In genomic region chr5:81820315-81820636, GRCh38 we compare ENCODE assay signal across 26 cellular contexts.
A peak's percentile ranks its signal among the peaks of the same experiment; 100 is the strongest.
DNase-seq lines count a peak whose midpoint lies in the region; ATAC-seq, FAIRE-seq and TF ChIP-seq lines count a peak whose summit lies in the region.
"Had no signal": no experiment of that assay in that cellular context is flagged by ENCODE, and none has a peak within 500 bp of the region (broad histone marks: within the 10 kb centered on the region; RNA-seq: fewer than 3 reads in every experiment).

No MANE protein-coding gene starts in this region.

- H3K4me1 Mint-ChIP-seq in activated T-helper 17 cell treated with anti-CD3 and anti-CD28 coated beads, Interleukin-2, amount 50 U/mL, for 72 hours, result peaks cover 27% of the 10 kb centered on the region
- peaks cover 24% of the 10 kb centered on the region for H3K4me1 Mint-ChIP-seq in nephron

- no peak overlapping the region for H3K4me3 Mint-ChIP-seq in activated T-helper 17 cell treated with anti-CD3 and anti-CD28 coated beads, Interleukin-2, amount 50 U/mL, for 72 hours
- H3K4me3 Mint-ChIP-seq in nephron, result no peak overlapping the region
- H3K4me3 Mint-ChIP-seq: activated naive CD4-positive, alpha-beta T cell treated with anti-CD3 and anti-CD28 coated beads, Interleukin-2, amount 50 U/mL, for 24 hours; brain; IgD-negative memory B cell; stimulated activated naive CD8-positive, alpha-beta T cell treated with anti-CD3 and anti-CD28 coated beads, Interleukin-15, amount 100 ng/mL, for 72 hours had no signal

- H3K9ac ChIP-seq in DND-41 (ENCODE audit: low read depth, low read length), result no peak overlapping the region
- H3K9ac ChIP-seq: GM23248 had no signal

- H3K9me3 ChIP-seq in A549 (no peaks in the 10 kb centered on the region), DND-41 (ENCODE audit: insufficient read depth, low read length, severe bottlenecking) (no peaks in the 10 kb centered on the region)
- H3K9me3 ChIP-seq: heart right ventricle, spleen, uterus had no signal

- no peaks in the 10 kb centered on the region for H3K36me3 ChIP-seq in DND-41 (ENCODE audit: insufficient read depth, low read length)
- H3K36me3 ChIP-seq: heart right ventricle, spleen, uterus had no signal

- no peak overlapping the region for H3K4me3 ChIP-seq in A549
- no peak overlapping the region for H3K4me3 ChIP-seq in DND-41 (ENCODE audit: low read depth in 1 of 2, low read length in 2 of 2)
- H3K4me3 ChIP-seq in dorsolateral prefrontal cortex, result no peak overlapping the region
- H3K4me3 ChIP-seq: GM23248, heart right ventricle, spleen, uterus had no signal

- ATAC-seq in A549 (no peak; a peak in 1 of 6 replicates), DND-41 (ENCODE audit: insufficient read depth, low read depth) (no peak), HG02870 (IDR thresholded peaks at IDR 0.05; ENCODE audit: unreplicated experiment) (no peak), GM18868 (IDR thresholded peaks at IDR 0.05; ENCODE audit: unreplicated experiment) (no peak)
- ATAC-seq in activated T-helper 17 cell treated with anti-CD3 and anti-CD28 coated beads, Interleukin-2, amount 50 U/mL, for 72 hours (replicated peaks), result no peak
- ATAC-seq: stimulated activated naive CD8-positive, alpha-beta T cell treated with anti-CD3 and anti-CD28 coated beads, Interleukin-15, amount 100 ng/mL, for 72 hours had no signal

- POLR2A ChIA-PET in A549 (lab: Yijun Ruan, JAX), result interaction anchor here (1.0 kb wide), 1 partner anchor 69 kb away, joined by 3 read pairs; no protein-coding TSS in a partner anchor

- H3K27me3 ChIP-seq in DND-41 (ENCODE audit: insufficient read depth, low read length, poor library complexity), result no peaks in the 10 kb centered on the region
- H3K27me3 ChIP-seq in dorsolateral prefrontal cortex, result no peaks in the 10 kb centered on the region
- H3K27me3 ChIP-seq: heart right ventricle, spleen, uterus had no signal

- H3K4me2 ChIP-seq in A549, result peak overlapping the region; percentile 55
- H3K4me2 ChIP-seq in DND-41 (ENCODE audit: insufficient read depth, low read length), result no peak overlapping the region

- H3K27me3 Mint-ChIP-seq in activated T-helper 17 cell treated with anti-CD3 and anti-CD28 coated beads, Interleukin-2, amount 50 U/mL, for 72 hours, result no peaks in the 10 kb centered on the region
- H3K27me3 Mint-ChIP-seq in nephron (ENCODE audit: low read depth), result no peaks in the 10 kb centered on the region
- H3K27me3 Mint-ChIP-seq: activated naive CD4-positive, alpha-beta T cell treated with anti-CD3 and anti-CD28 coated beads, Interleukin-2, amount 50 U/mL, for 24 hours; IgD-negative memory B cell; stimulated activated naive CD8-positive, alpha-beta T cell treated with anti-CD3 and anti-CD28 coated beads, Interleukin-15, amount 100 ng/mL, for 72 hours had no signal

- CTCF ChIA-PET in A549 (lab: Yijun Ruan, JAX), result no interaction called here

- TF ChIP-seq RAD21 in A549 (conservative IDR thresholded peaks at IDR 0.05 in 1 of 2, IDR thresholded peaks at IDR 0.05 in 1 of 2), result no peak

- no peaks in the 10 kb centered on the region for H3K79me2 ChIP-seq in DND-41 (ENCODE audit: insufficient read depth, low read length)

- H4K20me1 ChIP-seq in DND-41 (ENCODE audit: insufficient read depth, low read length), result no peaks in the 10 kb centered on the region

- no peaks in the 10 kb centered on the region for H3K9me3 Mint-ChIP-seq in activated T-helper 17 cell treated with anti-CD3 and anti-CD28 coated beads, Interleukin-2, amount 50 U/mL, for 72 hours
- H3K9me3 Mint-ChIP-seq in nephron, result peaks cover 3% of the 10 kb centered on the region
- H3K9me3 Mint-ChIP-seq: activated naive CD4-positive, alpha-beta T cell treated with anti-CD3 and anti-CD28 coated beads, Interleukin-2, amount 50 U/mL, for 24 hours; activated T-helper 2 cell treated with anti-CD3 and anti-CD28 coated beads, Interferon-gamma antibody, Interleukin-2, Interleukin-4, amounts not matched to agents 10 μg/mL and 5 μg/mL and 100 μg/mL, durations not matched to agents 14 hours and 24 hours and 36 hours; IgD-negative memory B cell had no signal

- no peaks in the 10 kb centered on the region for H3K36me3 Mint-ChIP-seq in activated T-helper 17 cell treated with anti-CD3 and anti-CD28 coated beads, Interleukin-2, amount 50 U/mL, for 72 hours (ENCODE audit: low read depth)
- H3K36me3 Mint-ChIP-seq in nephron (ENCODE audit: low read depth), result no peaks in the 10 kb centered on the region
- H3K36me3 Mint-ChIP-seq: activated naive CD4-positive, alpha-beta T cell treated with anti-CD3 and anti-CD28 coated beads, Interleukin-2, amount 50 U/mL, for 24 hours; brain; CD14-positive monocyte; IgD-negative memory B cell had no signal

- TF ChIP-seq POLR2A in A549 (IDR thresholded peaks at IDR 0.05; ENCODE audit: low read length), result no peak

- H3K27ac Mint-ChIP-seq in activated T-helper 17 cell treated with anti-CD3 and anti-CD28 coated beads, Interleukin-2, amount 50 U/mL, for 72 hours, result peak overlapping the region; percentile 12
- H3K27ac Mint-ChIP-seq in nephron, result peak overlapping the region in 2 of 3 experiments; percentile 43 to 78
- H3K27ac Mint-ChIP-seq: activated T-helper 2 cell treated with anti-CD3 and anti-CD28 coated beads, Interferon-gamma antibody, Interleukin-2, Interleukin-4, amounts not matched to agents 10 μg/mL and 5 μg/mL and 100 μg/mL, durations not matched to agents 14 hours and 24 hours and 36 hours had no signal

- TF ChIP-seq EP300 in A549 (IDR thresholded peaks at IDR 0.05), result no peak

- DNase-seq in A549 (ENCODE audit: low read depth in 1 of 2, low spot score in 1 of 2), result no peak
- no peak for DNase-seq in DND-41
- no peak for DNase-seq in dorsolateral prefrontal cortex
- DNase-seq: activated CD4-positive, alpha-beta T cell treated with anti-CD3 and anti-CD28 coated beads for 1 hour; amniotic stem cell; heart right ventricle; NCI-H1092; NCI-H1694 treated with DMSO at 0.1 percent for 48 hours; NCI-H446 treated with DMSO at 0.1 percent for 48 hours; spleen; stimulated activated CD4-positive, alpha-beta T cell treated with anti-CD3 and anti-CD28 coated beads, Interleukin-2, amount 100 ng/mL, for 24 hours; stimulated activated CD8-positive, alpha-beta memory T cell treated with anti-CD3 and anti-CD28 coated beads, Interleukin-4, amount 100 ng/mL, for 48 hours; stimulated activated naive CD8-positive, alpha-beta T cell treated with anti-CD3 and anti-CD28 coated beads, Interleukin-15, amount 100 ng/mL, for 72 hours; uterus had no signal

- peaks cover 25% of the 10 kb centered on the region for H3K4me1 ChIP-seq in A549
- peaks cover 46% of the 10 kb centered on the region for H3K4me1 ChIP-seq in DND-41 (ENCODE audit: insufficient read depth, low read length)
- H3K4me1 ChIP-seq: uterus had no signal

- no peak overlapping the region for H2AFZ ChIP-seq in DND-41 (ENCODE audit: low read depth, low read length)
- H2AFZ ChIP-seq: GM23248 had no signal

- TF ChIP-seq CTCF in A549 (IDR thresholded peaks at IDR 0.05) (no peak), DND-41 (IDR thresholded peaks at IDR 0.05; ENCODE audit: borderline replicate concordance, extremely low read depth, low read length, poor library complexity, severe bottlenecking) (no peak), nephron (IDR thresholded peaks at IDR 0.05; ENCODE audit: unreplicated experiment in 3 of 3) (no peak), dorsolateral prefrontal cortex (IDR thresholded peaks at IDR 0.05 in 54 of 56, conservative IDR thresholded peaks at IDR 0.05 in 2 of 56; ENCODE audit: low read depth in 1 of 56, partially characterized antibody in 56 of 56) (no peak)

- intact Hi-C loops in dorsolateral prefrontal cortex (cut with DNase I), result no loop called here

- H3K27ac ChIP-seq in A549 (peak overlapping the region in 1 of 2 experiments; percentile 46; a peak in 2 of 6 replicates), DND-41 (ENCODE audit: low read length) (peak overlapping the region; percentile 69; the same call in 1 of the 2 replicates), dorsolateral prefrontal cortex (no peak overlapping the region)
- H3K27ac ChIP-seq: GM23248, uterus had no signal

- no peak for FAIRE-seq in A549 (lab: Jason Lieb, UNC)
- FAIRE-seq: frontal cortex, GM19239 had no signal

TF ChIP-seq in A549, 52 proteins besides CTCF, POLR2A, EP300 and RAD21:
- TF ChIP-seq USF2 (IDR thresholded peaks at IDR 0.05), result no peak
